Comparison of ENCODE assay signal across 9 cellular contexts in genomic region chr2:151422917-151423439, GRCh38. TPM values are rescaled to one million over a fixed set of nuclear protein-coding genes. Genes with fewer than 3 reads are reported as not detected.
A peak's percentile ranks its signal among the peaks of the same experiment; 100 is the strongest.
DNase-seq lines count a peak whose midpoint lies in the region; ATAC-seq, FAIRE-seq and TF ChIP-seq lines count a peak whose summit lies in the region.
"Had no signal": no experiment of that assay in that cellular context is flagged by ENCODE, and none has a peak within 500 bp of the region (broad histone marks: within the 10 kb centered on the region; RNA-seq: fewer than 3 reads in every experiment).

No MANE protein-coding gene starts in this region.

- H3K27ac ChIP-seq in GM12878 (ENCODE audit: control insufficient read depth, insufficient read depth) (peak overlapping the region; percentile 63), kidney (ENCODE audit: low read depth in 2 of 2, low read length in 2 of 2) (no peak overlapping the region)

- WGBS in GM12878 (ENCODE audit: insufficient coverage, insufficient replicate concordance, low lambda C conversion rate, missing lambda C conversion rate): 23% methylated on average over 3 of the region's 3 CpGs

- DNase-seq in GM12878 (ENCODE audit: low read depth, low spot score) (no peak), NCI-H526 (lab: John Stamatoyannopoulos, UW) (no peak), HCEC 1CT (no peak), kidney (no peak), left colon (no peak)
- DNase-seq: stimulated activated CD4-positive, alpha-beta T cell treated with anti-CD3 and anti-CD28 coated beads, Interleukin-1b, Interleukin-23, amount 100 ng/mL, for 48 hours had no signal

- BruUV-seq in GM12878 (replicated peaks; lab: Mats Ljungman, UMichigan): no TSS peak

- H3K27me3 ChIP-seq in GM12878 (replicated peaks in 1 of 2; ENCODE audit: control insufficient read depth in 2 of 2, insufficient read depth in 2 of 2, low read length in 1 of 2): no peaks in the 10 kb centered on the region

- peaks cover 6% of the 10 kb centered on the region for H3K4me1 ChIP-seq in GM12878 (ENCODE audit: control insufficient read depth, insufficient read depth, low read length)
- no peaks in the 10 kb centered on the region for H3K4me1 ChIP-seq in kidney (ENCODE audit: control insufficient read depth in 1 of 2, insufficient read depth in 1 of 2, low read depth in 1 of 2, low read length in 2 of 2)

- H3K9me3 ChIP-seq in GM12878 (replicated peaks; ENCODE audit: control insufficient read depth, insufficient read depth, low read length) (no peaks in the 10 kb centered on the region), kidney (ENCODE audit: control insufficient read depth in 1 of 2, low read length in 2 of 2) (no peaks in the 10 kb centered on the region)

- POLR2A ChIA-PET in GM12878 (lab: Charles Lee): interaction anchor here (0.7 kb wide), 1 partner anchor 13 kb away, joined by 3 read pairs; the partner anchor contains the start of gene RIF1

- RAD21 ChIA-PET in GM12878 (lab: Charles Lee; ENCODE audit: unreplicated experiment): interaction anchor here (1.2 kb wide), 1 partner anchor 10 kb away, joined by 3 read pairs; no protein-coding TSS in a partner anchor

- SMC1A ChIA-PET in GM12878 (lab: Charles Lee; ENCODE audit: uncharacterized antibody, unreplicated experiment): interaction anchor here (1.8 kb wide), 1 partner anchor 14 kb away, joined by 7 read pairs; no protein-coding TSS in a partner anchor

- in situ Hi-C loops in GM12878 (cut with MboI): loop anchor here (25.0 kb wide), 2 partner anchors 136 to 1836 kb away; partner anchors contain the start of genes MMADHC and NMI

- TF ChIP-seq CTCF in GM12878 (IDR thresholded peaks at IDR 0.05 in 2 of 3, conservative IDR thresholded peaks at IDR 0.05 in 1 of 3; ENCODE audit: control insufficient read depth in 2 of 3, extremely low read depth in 1 of 3, insufficient read depth in 1 of 3, low read depth in 3 of 3, low read length in 3 of 3) (no peak), kidney (IDR thresholded peaks at IDR 0.05; ENCODE audit: borderline replicate concordance, extremely low read depth, insufficient read depth) (no peak)

- no peaks in the 10 kb centered on the region for H4K20me1 ChIP-seq in GM12878 (ENCODE audit: control insufficient read depth, insufficient read depth)

- H2AFZ ChIP-seq in GM12878 (ENCODE audit: control insufficient read depth, low read depth, low read length): peak overlapping the region; percentile 27; the same call in 1 of the 2 replicates

- 0 out of 2 replicates have a peak overlapping the region, but pooled peaks have one; percentile 33 for H3K4me2 ChIP-seq in GM12878 (ENCODE audit: control insufficient read depth, insufficient read depth)

- no peak for TF ChIP-seq POLR2A in GM12878 (IDR thresholded peaks at IDR 0.05; ENCODE audit: low read depth, low read length)

- peaks cover 6 to 23% of the 10 kb centered on the region in 2 experiments for H3K36me3 ChIP-seq in GM12878 (ENCODE audit: control insufficient read depth in 2 of 2, insufficient read depth in 2 of 2, low read length in 1 of 2)
- peaks cover 15 to 34% of the 10 kb centered on the region in 2 donors for H3K36me3 ChIP-seq in kidney (ENCODE audit: control insufficient read depth in 1 of 2, insufficient read depth in 2 of 2, low read length in 2 of 2)

- ATAC-seq in GM18520 (IDR thresholded peaks at IDR 0.05; ENCODE audit: unreplicated experiment): peak; percentile 89
- ATAC-seq in GM21390 (IDR thresholded peaks at IDR 0.05; ENCODE audit: unreplicated experiment): peak; percentile 81
- peak; percentile 65 for ATAC-seq in HG03139 (IDR thresholded peaks at IDR 0.05; ENCODE audit: unreplicated experiment)
- peak; percentile 82 for ATAC-seq in GM12878
- ATAC-seq in left colon: no peak

- H3K9ac ChIP-seq in GM12878 (ENCODE audit: control insufficient read depth, insufficient read depth, low read length): no peak overlapping the region; the same call in 1 of the 2 replicates
- H3K9ac ChIP-seq in kidney (ENCODE audit: low read length in 2 of 2): no peak overlapping the region

- H3K79me2 ChIP-seq in GM12878 (ENCODE audit: control insufficient read depth, insufficient read depth, low read length): peaks cover 12% of the 10 kb centered on the region

- H3K4me3 ChIP-seq in GM12878: no peak overlapping the region; the same call in 1 of the 2 replicates
- H3K4me3 ChIP-seq in kidney (ENCODE audit: low read length in 2 of 2): no peak overlapping the region

- FAIRE-seq in GM12878 (lab: Jason Lieb, UNC): peak; percentile 92
- FAIRE-seq in kidney (lab: Jason Lieb, UNC): no peak

- intact Hi-C loops in GM12878 (cut with micrococcal nuclease; ENCODE audit: unreplicated experiment): no loop called here
- intact Hi-C loops in kidney (cut with DNase I): no loop called here
- intact Hi-C loops in left colon (cut with DNase I, micrococcal nuclease): no loop called here

- CTCF ChIA-PET in GM12878 (lab: Yijun Ruan, JAX): interaction anchor here (0.8 to 3.4 kb wide), 2 partner anchors 8 to 14 kb away, joined by 4 to 21 read pairs; no protein-coding TSS in a partner anchor

- TF ChIP-seq EP300 in GM12878 (IDR thresholded peaks at IDR 0.05; ENCODE audit: borderline replicate concordance in 1 of 2, control insufficient read depth in 1 of 2, low read depth in 2 of 2, low read length in 2 of 2): 0 out of 4 replicates have a peak, but pooled peaks of 1 of the 2 experiments have one; percentile 24

- no peak for TF ChIP-seq RAD21 in GM12878 (IDR thresholded peaks at IDR 0.05; ENCODE audit: insufficient read depth, low read depth, low read length)

TF ChIP-seq in GM12878, 131 proteins besides CTCF, POLR2A, EP300 and RAD21 (continues in another document):
- no peak for TF ChIP-seq IKZF1 (conservative IDR thresholded peaks at IDR 0.05)
- TF ChIP-seq E4F1 (IDR thresholded peaks at IDR 0.05; ENCODE audit: borderline replicate concordance, partially characterized antibody): no peak
- TF ChIP-seq SMC3 (IDR thresholded peaks at IDR 0.05; ENCODE audit: borderline replicate concordance, low read length): no peak
- no peak for TF ChIP-seq PAX5 (IDR thresholded peaks at IDR 0.05; ENCODE audit: borderline replicate concordance, low read depth, low read length)
- TF ChIP-seq NR2C1 (IDR thresholded peaks at IDR 0.05): no peak
- TF ChIP-seq ESRRA (IDR thresholded peaks at IDR 0.05; ENCODE audit: low read length): peak; percentile 62; the same call in 1 of the 2 replicates
- peak; percentile 20 to 47; a peak in 1 of 4 replicates for TF ChIP-seq BHLHE40 (IDR thresholded peaks at IDR 0.05; ENCODE audit: borderline replicate concordance in 1 of 2, low read depth in 2 of 2, low read length in 1 of 2)
- no peak for TF ChIP-seq MAX (IDR thresholded peaks at IDR 0.05; ENCODE audit: low read depth, low read length)
- no peak for TF ChIP-seq HDAC2 (IDR thresholded peaks at IDR 0.05)
- TF ChIP-seq IKZF2 (IDR thresholded peaks at IDR 0.05): peak in 1 of 2 experiments; percentile 20; a peak in 1 of 4 replicates
- no peak for TF ChIP-seq KAT2A (conservative IDR thresholded peaks at IDR 0.05; ENCODE audit: control insufficient read depth, low read depth, low read length)
- no peak for TF ChIP-seq MYB (IDR thresholded peaks at IDR 0.05; ENCODE audit: borderline replicate concordance, low read depth, low read length)
- peak; percentile 85 for TF ChIP-seq NR2F1 (conservative IDR thresholded peaks at IDR 0.05)
- TF ChIP-seq FOXM1 (IDR thresholded peaks at IDR 0.05; ENCODE audit: low read depth, low read length): no peak
- TF ChIP-seq ZNF384 (IDR thresholded peaks at IDR 0.05; ENCODE audit: borderline replicate concordance, low read depth, low read length): no peak

RNA-seq across cellular contexts. Expression of gene RIF1, which starts 13.3 kb away (rescaled TPM):
- total RNA-seq in GM12878 (2013; cell fraction: nucleolus; rRNA removed): 193 and 199 TPM in 2 replicates
- total RNA-seq in GM12878 (2014; rRNA removed) (36.8 and 42.2 TPM in 2 replicates), GM12878 (2014; rRNA removed; fragmentation: Illumina TruSeq; extraction: Trizol) (63.2 TPM in 2 replicates), GM12878 (2021) (44.2 and 50.9 TPM in 2 replicates), kidney (36.8 TPM), left colon (10 to 100 TPM; 23.5 to 25.9 TPM)
- 4.3 TPM for polyA plus RNA-seq in GM12878 (2011; ENCODE audit: low read depth)
- polyA plus RNA-seq in GM12878 (2011; rRNA removed) (23.9 and 38.8 TPM in 2 replicates), GM12878 (2014; fragmentation: Illumina TruSeq; extraction: Trizol) (32.0 and 40.5 TPM in 2 replicates), GM12878 (2014; fragmentation: Nextera tagmentation; extraction: Ambion mirVana) (1 to 10 TPM; 6.3 to 9.7 TPM), GM12878 (2014; rRNA removed) (11.7 and 11.8 TPM in 2 replicates), GM12878 (2016; fragmentation: Nextera tagmentation; extraction: Ambion mirVana) (10 to 100 TPM; 47.7 to 47.8 TPM), kidney (ENCODE audit: insufficient read depth, low read depth, low replicate concordance) (2.4 TPM)
- polyA plus RNA-seq in GM12878 (2011; cell fraction: cytosol; rRNA removed): 7.2 and 9.1 TPM in 2 replicates
- 24.6 and 26.1 TPM in 2 replicates for polyA plus RNA-seq in GM12878 (2011; cell fraction: nucleus; rRNA removed)
- polyA plus RNA-seq in GM12878 (2012): 7.5 and 11.5 TPM in 2 replicates
- 68.3 and 87.9 TPM in 2 replicates for polyA minus RNA-seq in GM12878 (2011; rRNA and poly(A)+ RNA removed)
- 19.4 and 27.8 TPM in 2 replicates for polyA minus RNA-seq in GM12878 (2011; cell fraction: cytosol; rRNA and poly(A)+ RNA removed)
- polyA minus RNA-seq in GM12878 (2011; cell fraction: nucleus; rRNA and poly(A)+ RNA removed): 41.8 and 68.4 TPM in 2 replicates
